10 cellular contexts compared by ENCODE assay signal in genomic region chr5:41524174-41524573, GRCh38. TPM values are rescaled to one million over a fixed set of nuclear protein-coding genes. Genes with fewer than 3 reads are reported as not detected.
DNase-seq lines count a peak whose midpoint lies in the region; ATAC-seq and TF ChIP-seq lines count a peak whose summit lies in the region.
"Had no signal": no experiment of that assay in that cellular context is flagged by ENCODE, and none has a peak within 500 bp of the region (broad histone marks: within the 10 kb centered on the region; RNA-seq: fewer than 3 reads in every experiment).

No MANE protein-coding gene starts in this region.

- H3K27ac ChIP-seq in H9 (ENCODE audit: insufficient read length, low read depth, low read length) (no peak overlapping the region), RWPE2 (ENCODE audit: poor library complexity, severe bottlenecking) (no peak overlapping the region), ascending aorta (no peak overlapping the region)
- H3K27ac ChIP-seq: tibial nerve had no signal

- no peak overlapping the region for H2AFZ ChIP-seq in H9 (ENCODE audit: low read length)

- H3K4me3 Mint-ChIP-seq in H9, result no peak overlapping the region
- H3K4me3 Mint-ChIP-seq: dendritic cell treated with granulocyte-macrophage colony-stimulating factor and Interleukin-4, amounts not matched to agents 40 ng/mL and 50 ng/mL, for 4 days had no signal

- no peak overlapping the region for H2BK120ac ChIP-seq in H9 (ENCODE audit: low read depth, low read length, poor library complexity, severe bottlenecking)

- H3K9me3 ChIP-seq in H9 (ENCODE audit: control insufficient read depth, low read depth, low read length), result no peaks in the 10 kb centered on the region
- peaks cover 4% of the 10 kb centered on the region for H3K9me3 ChIP-seq in RWPE2 (ENCODE audit: severe bottlenecking)
- peaks cover 4 to 13% of the 10 kb centered on the region in 2 donors for H3K9me3 ChIP-seq in ascending aorta

- H3K23ac ChIP-seq in H9 (ENCODE audit: insufficient read length, low read depth, low read length), result no peak overlapping the region

- POLR2A ChIA-PET in BJ (lab: Charles Lee), result no interaction called here

- no peak overlapping the region for H2BK5ac ChIP-seq in H9 (ENCODE audit: insufficient read length, low read length)

- H3K79me2 ChIP-seq in H9 (ENCODE audit: insufficient read depth, low read length), result no peaks in the 10 kb centered on the region

- H3K4me1 ChIP-seq in H9 (ENCODE audit: insufficient read depth, low read length), result no peaks in the 10 kb centered on the region; the same call in 1 of the 2 replicates
- peaks cover 11% of the 10 kb centered on the region for H3K4me1 ChIP-seq in RWPE2 (ENCODE audit: insufficient read depth, poor library complexity, severe bottlenecking)
- H3K4me1 ChIP-seq in ascending aorta, result no peaks in the 10 kb centered on the region
- H3K4me1 ChIP-seq: tibial nerve had no signal

- H3K4me2 ChIP-seq in H9 (ENCODE audit: insufficient read depth, insufficient read length, low read length), result no peak overlapping the region

- H3K4ac ChIP-seq in H9 (ENCODE audit: low read depth, low read length), result no peak overlapping the region

- CTCF ChIA-PET in BJ (lab: Yijun Ruan, JAX), result interaction anchor here (1.1 to 1.5 kb wide), 4 partner anchors 14 to 254 kb away, joined by 3 to 4 read pairs (median 3); partner anchors contain the start of gene PLCXD3

- H3K18ac ChIP-seq in H9 (ENCODE audit: insufficient read length, low read depth, low read length), result no peak overlapping the region

- no peaks in the 10 kb centered on the region for H3K79me1 ChIP-seq in H9 (ENCODE audit: insufficient read depth, low read depth, low read length, poor library complexity, severe bottlenecking)

- TF ChIP-seq CTCF in BJ (IDR thresholded peaks at IDR 0.05; ENCODE audit: insufficient read depth, low read depth, low read length) (0 out of 2 replicates have a peak, but pooled peaks have one; percentile 13), H9 (conservative IDR thresholded peaks at IDR 0.05) (peak; percentile 77), RWPE2 (IDR thresholded peaks at IDR 0.05; ENCODE audit: poor library complexity, severe bottlenecking) (peak; percentile 20), ascending aorta (IDR thresholded peaks at IDR 0.05) (no peak)

- H3K4me1 Mint-ChIP-seq in H9, result peaks cover 10 to 11% of the 10 kb centered on the region in 2 experiments

- H2AK5ac ChIP-seq in H9 (ENCODE audit: insufficient read length, low read length), result no peak overlapping the region

- peak overlapping the region in 1 of 3 experiments; percentile 11; a peak in 1 of 7 replicates for H3K27ac Mint-ChIP-seq in H9
- H3K27ac Mint-ChIP-seq: dendritic cell treated with granulocyte-macrophage colony-stimulating factor and Interleukin-4, amounts not matched to agents 40 ng/mL and 50 ng/mL, for 4 days had no signal

- H3K23me2 ChIP-seq in H9 (ENCODE audit: insufficient read length, low read depth, low read length, poor library complexity, severe bottlenecking), result no peaks in the 10 kb centered on the region

- H4K20me1 ChIP-seq in H9 (ENCODE audit: control insufficient read depth, insufficient read depth, insufficient read length), result no peaks in the 10 kb centered on the region

- no peak overlapping the region for H3K9ac ChIP-seq in H9 (ENCODE audit: extremely low read depth, insufficient read length, low read length)

- H2BK20ac ChIP-seq in H9 (ENCODE audit: low read depth, low read length, poor library complexity, severe bottlenecking), result no peak overlapping the region

- H2BK15ac ChIP-seq in H9 (ENCODE audit: low read depth, low read length), result no peak overlapping the region

- no peaks in the 10 kb centered on the region for H3K9me3 Mint-ChIP-seq in H9

- H3K36me3 Mint-ChIP-seq in H9 (ENCODE audit: insufficient read depth in 1 of 3, low read depth in 3 of 3), result no peaks in the 10 kb centered on the region

- H3K27me3 ChIP-seq in BJ (ENCODE audit: control insufficient read depth, insufficient read depth, low read length) (no peaks in the 10 kb centered on the region), H9 (ENCODE audit: insufficient read depth, low read length) (no peaks in the 10 kb centered on the region), RWPE2 (ENCODE audit: insufficient read depth, poor library complexity, severe bottlenecking) (peaks cover 6% of the 10 kb centered on the region), ascending aorta (no peaks in the 10 kb centered on the region)
- H3K27me3 ChIP-seq: tibial nerve had no signal

- intact Hi-C loops in ascending aorta (cut with DNase I), result no loop called here

- no peak for DNase-seq in BJ (ENCODE audit: low read depth)
- DNase-seq in H9, result no peak
- no peak for DNase-seq in RWPE2 (ENCODE audit: low spot score)
- DNase-seq in iPS-NIHi11 (ENCODE audit: low spot score), result peak; percentile 34
- DNase-seq in ascending aorta (ENCODE audit: low spot score in 2 of 2), result no peak
- DNase-seq in HCEC 1CT, result no peak
- DNase-seq in stimulated activated CD4-positive, alpha-beta T cell treated with anti-CD3 and anti-CD28 coated beads, Interleukin-4, amount 100 ng/mL, for 24 hours, result no peak

- no peak overlapping the region for H3K14ac ChIP-seq in H9 (ENCODE audit: insufficient read depth, low read length)

- H3K56ac ChIP-seq in H9 (ENCODE audit: insufficient read length, low read depth, low read length), result no peak overlapping the region

- no peak overlapping the region for H4K91ac ChIP-seq in H9 (ENCODE audit: insufficient read length, low read depth, low read length)

- no peaks in the 10 kb centered on the region for H3K36me3 ChIP-seq in BJ (ENCODE audit: control insufficient read depth, insufficient read depth, low read length)
- no peaks in the 10 kb centered on the region for H3K36me3 ChIP-seq in RWPE2 (ENCODE audit: low read depth)
- no peaks in the 10 kb centered on the region for H3K36me3 ChIP-seq in ascending aorta
- H3K36me3 ChIP-seq: tibial nerve had no signal

- H4K5ac ChIP-seq in H9 (ENCODE audit: insufficient read length, low read depth, low read length), result no peak overlapping the region

- ATAC-seq in RWPE2 (ENCODE audit: low read depth), result no peak
- ATAC-seq in GM18909 (IDR thresholded peaks at IDR 0.05; ENCODE audit: poor library complexity, unreplicated experiment), result no peak

- no peaks in the 10 kb centered on the region for H3K27me3 Mint-ChIP-seq in H9 (ENCODE audit: low read depth)
- H3K27me3 Mint-ChIP-seq: dendritic cell treated with granulocyte-macrophage colony-stimulating factor and Interleukin-4, amounts not matched to agents 40 ng/mL and 50 ng/mL, for 4 days had no signal

- no peak overlapping the region for H2BK12ac ChIP-seq in H9 (ENCODE audit: insufficient read length, low read depth, low read length)

- H3T11ph ChIP-seq in H9 (ENCODE audit: low read length), result no peak overlapping the region

- H4K8ac ChIP-seq in H9 (replicated peaks; ENCODE audit: insufficient read length, low read depth, low read length), result no peak overlapping the region

- H3K4me3 ChIP-seq in BJ (ENCODE audit: low read depth, low read length), result no peak overlapping the region
- H3K4me3 ChIP-seq in RWPE2 (ENCODE audit: severe bottlenecking), result no peak overlapping the region
- no peak overlapping the region for H3K4me3 ChIP-seq in ascending aorta
- H3K4me3 ChIP-seq: tibial nerve had no signal

RNA-seq across cellular contexts. Expression of gene PLCXD3, which starts 13.8 kb away (rescaled TPM):
- polyA plus RNA-seq in BJ (2011; rRNA removed), result 0.05 and 0.06 TPM in 2 replicates
- polyA minus RNA-seq in BJ (2011; rRNA and poly(A)+ RNA removed), result under 0.01 and 0.05 TPM in 2 replicates
- total RNA-seq in H9 (2021), result not detected in 2 replicates
- total RNA-seq in ascending aorta, result 7.2 TPM

Comparison
In these comparisons a context has a peak if more than half of its experiments do, and no peak if none do; other contexts are left out.
1. CTCF ChIP-seq: peak in BJ (single experiment), H9 (single experiment) and RWPE2 (single experiment); none in ascending aorta (0 of 3).